ENCODE assay signal across 8 cellular contexts in the genomic region with DNA sequence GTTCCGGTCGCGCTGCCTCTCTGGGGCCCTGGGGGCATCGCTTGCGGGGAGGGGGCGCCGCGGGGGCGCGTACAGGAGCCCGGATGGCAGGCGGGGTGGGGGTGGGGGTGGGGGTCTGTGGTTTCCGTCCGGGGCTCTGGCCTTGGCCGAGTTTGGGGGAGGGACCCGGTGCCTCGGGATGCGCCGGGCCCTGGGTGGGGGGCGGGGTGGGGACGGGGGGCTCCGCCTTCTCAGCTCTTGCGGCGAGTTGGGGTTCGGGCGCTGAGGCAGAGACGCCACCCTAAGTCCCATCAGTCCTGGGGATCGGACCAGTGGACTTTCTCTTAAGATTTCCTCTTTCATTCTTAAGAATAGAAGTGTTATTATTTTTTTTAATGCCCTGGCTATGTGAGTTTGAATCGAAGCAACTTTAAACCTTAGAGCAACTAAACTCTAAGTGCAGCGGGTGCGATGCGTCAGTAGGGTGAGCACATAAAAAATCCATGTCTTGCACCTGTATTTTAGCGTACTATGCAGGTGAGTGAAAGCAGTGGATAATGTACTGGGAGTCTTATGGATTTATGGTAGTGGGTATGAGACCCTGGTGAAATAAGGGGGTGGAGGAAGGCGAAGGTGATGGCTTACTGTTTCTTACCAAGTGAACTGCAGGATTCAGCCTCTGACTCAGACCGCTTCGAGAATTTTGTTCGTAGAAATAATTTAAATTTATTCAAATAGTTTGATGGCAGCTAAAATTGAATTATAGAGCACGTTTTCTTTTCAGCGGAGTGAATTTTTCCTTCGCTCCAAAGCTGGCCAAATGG. TPM values are rescaled to one million over a fixed set of nuclear protein-coding genes. Genes with fewer than 3 reads are reported as not detected.
DNase-seq lines count a peak whose midpoint lies in the region; ATAC-seq and TF ChIP-seq lines count a peak whose summit lies in the region.

No MANE protein-coding gene starts in this region.

- POLR2A ChIA-PET in CD8-positive, alpha-beta T cell (lab: Charles Lee), result interaction anchor here (0.7 to 4.2 kb wide), 14 partner anchors 8 to 1015 kb away, joined by 3 to 60 read pairs (median 5); partner anchors contain the start of gene RPL14

- H3K4me1 ChIP-seq in CD8-positive, alpha-beta T cell (ENCODE audit: insufficient read depth, low read length), result peaks cover 49% of the 10 kb centered on the region
- peaks cover 42% of the 10 kb centered on the region for H3K4me1 ChIP-seq in upper lobe of right lung

- peak overlapping the region; percentile 96 for H3K4me3 Mint-ChIP-seq in CD8-positive, alpha-beta T cell
- peak overlapping the region; percentile 86 for H3K4me3 Mint-ChIP-seq in activated T-helper 17 cell treated with anti-CD3 and anti-CD28 coated beads, Interleukin-2, amount 50 U/mL, for 72 hours
- peak overlapping the region; percentile 98 for H3K4me3 Mint-ChIP-seq in natural killer cell treated with Interleukin-12 subunit alpha and Interleukin-12 subunit beta and Interleukin-15 and Interleukin-18, amount 100 ng/mL, for 72 hours

- H3K4me3 ChIP-seq in CD8-positive, alpha-beta T cell (ENCODE audit: low read depth, low read length), result peak overlapping the region; percentile 95
- H3K4me3 ChIP-seq in upper lobe of right lung, result peak overlapping the region; percentile 78

- H3K9me3 ChIP-seq in CD8-positive, alpha-beta T cell (ENCODE audit: low read length), result no peaks in the 10 kb centered on the region
- no peaks in the 10 kb centered on the region for H3K9me3 ChIP-seq in upper lobe of right lung

- H3K4me1 Mint-ChIP-seq in CD8-positive, alpha-beta T cell (ENCODE audit: low read depth), result peaks cover 46% of the 10 kb centered on the region
- peaks cover 27% of the 10 kb centered on the region for H3K4me1 Mint-ChIP-seq in activated T-helper 17 cell treated with anti-CD3 and anti-CD28 coated beads, Interleukin-2, amount 50 U/mL, for 72 hours
- H3K4me1 Mint-ChIP-seq in natural killer cell treated with Interleukin-12 subunit alpha and Interleukin-12 subunit beta and Interleukin-15 and Interleukin-18, amount 100 ng/mL, for 72 hours (ENCODE audit: low read depth in 2 of 2), result peaks cover 37 to 50% of the 10 kb centered on the region in 2 donors

- no peaks in the 10 kb centered on the region for H3K27me3 Mint-ChIP-seq in CD8-positive, alpha-beta T cell (ENCODE audit: low read depth)
- H3K27me3 Mint-ChIP-seq in activated T-helper 17 cell treated with anti-CD3 and anti-CD28 coated beads, Interleukin-2, amount 50 U/mL, for 72 hours, result no peaks in the 10 kb centered on the region
- peaks cover 0 to 6% of the 10 kb centered on the region in 2 donors for H3K27me3 Mint-ChIP-seq in natural killer cell treated with Interleukin-12 subunit alpha and Interleukin-12 subunit beta and Interleukin-15 and Interleukin-18, amount 100 ng/mL, for 72 hours

- H3K27me3 ChIP-seq in CD8-positive, alpha-beta T cell (ENCODE audit: insufficient read depth, low read length), result no peaks in the 10 kb centered on the region
- H3K27me3 ChIP-seq in upper lobe of right lung, result no peaks in the 10 kb centered on the region

- H3K36me3 Mint-ChIP-seq in CD8-positive, alpha-beta T cell, result peaks cover 7% of the 10 kb centered on the region
- H3K36me3 Mint-ChIP-seq in activated T-helper 17 cell treated with anti-CD3 and anti-CD28 coated beads, Interleukin-2, amount 50 U/mL, for 72 hours (ENCODE audit: low read depth), result peaks cover 56% of the 10 kb centered on the region
- peaks cover 5% of the 10 kb centered on the region for H3K36me3 Mint-ChIP-seq in natural killer cell treated with Interleukin-12 subunit alpha and Interleukin-12 subunit beta and Interleukin-15 and Interleukin-18, amount 100 ng/mL, for 72 hours

- DNase-seq in CD8-positive, alpha-beta T cell, result peak in 6 of 7 experiments; percentile 16 to 52 (median 32)
- peak; percentile 15 for DNase-seq in NCI-H146 treated with DMSO at 0.1 percent for 48 hours (lab: John Stamatoyannopoulos, UW; ENCODE audit: unreplicated experiment)
- peak; percentile 26 for DNase-seq in fibroblast of peridontal ligament (ENCODE audit: extremely low read depth)
- DNase-seq in natural killer cell treated with Interleukin-12 subunit alpha and Interleukin-12 subunit beta and Interleukin-15 and Interleukin-18, amount 100 ng/mL, for 72 hours (ENCODE audit: low spot score), result no peak
- DNase-seq in upper lobe of right lung, result peak; percentile 73

- no peak for TF ChIP-seq CTCF in CD8-positive, alpha-beta T cell (IDR thresholded peaks at IDR 0.05)
- TF ChIP-seq CTCF in upper lobe of right lung (IDR thresholded peaks at IDR 0.05), result no peak

- intact Hi-C loops in CD8-positive, alpha-beta T cell (cut with DNase I, micrococcal nuclease), result loop anchor here (1.0 to 5.0 kb wide), 16 partner anchors 11 to 1302 kb away; partner anchors contain the start of genes RPL14 (in 2 of the 2), ULK4 (in 2 of the 2), EIF1B (in 1 of the 2) and VIPR1 (in 1 of the 2)
- intact Hi-C loops in upper lobe of right lung (cut with DNase I), result loop anchor here (10.0 kb wide), 1 partner anchor 615 kb away; no protein-coding TSS in a partner anchor

- CTCF ChIA-PET in CD8-positive, alpha-beta T cell (lab: Charles Lee), result interaction anchor here (0.8 to 1.7 kb wide), 2 partner anchors 83 to 226 kb away, joined by 3 to 6 read pairs; no protein-coding TSS in a partner anchor

- H3K9me3 Mint-ChIP-seq in CD8-positive, alpha-beta T cell, result no peaks in the 10 kb centered on the region
- H3K9me3 Mint-ChIP-seq in activated T-helper 17 cell treated with anti-CD3 and anti-CD28 coated beads, Interleukin-2, amount 50 U/mL, for 72 hours, result no peaks in the 10 kb centered on the region
- H3K9me3 Mint-ChIP-seq in natural killer cell treated with Interleukin-12 subunit alpha and Interleukin-12 subunit beta and Interleukin-15 and Interleukin-18, amount 100 ng/mL, for 72 hours, result no peaks in the 10 kb centered on the region

- H3K27ac Mint-ChIP-seq in CD8-positive, alpha-beta T cell, result peak overlapping the region; percentile 91
- peak overlapping the region; percentile 88 for H3K27ac Mint-ChIP-seq in activated T-helper 17 cell treated with anti-CD3 and anti-CD28 coated beads, Interleukin-2, amount 50 U/mL, for 72 hours
- peak overlapping the region; percentile 89 to 93 for H3K27ac Mint-ChIP-seq in natural killer cell treated with Interleukin-12 subunit alpha and Interleukin-12 subunit beta and Interleukin-15 and Interleukin-18, amount 100 ng/mL, for 72 hours

- ATAC-seq in CD8-positive, alpha-beta T cell, result peak; percentile 21
- ATAC-seq in GM21825 (IDR thresholded peaks at IDR 0.05; ENCODE audit: unreplicated experiment) (peak; percentile 8), upper lobe of right lung (peak; percentile 3), GM18858 (IDR thresholded peaks at IDR 0.05; ENCODE audit: unreplicated experiment) (no peak)
- ATAC-seq in activated T-helper 17 cell treated with anti-CD3 and anti-CD28 coated beads, Interleukin-2, amount 50 U/mL, for 72 hours (replicated peaks), result peak; percentile 18
- peak; percentile 15 to 31 for ATAC-seq in natural killer cell treated with Interleukin-12 subunit alpha and Interleukin-12 subunit beta and Interleukin-15 and Interleukin-18, amount 100 ng/mL, for 72 hours

- no peaks in the 10 kb centered on the region for H3K36me3 ChIP-seq in CD8-positive, alpha-beta T cell (ENCODE audit: insufficient read depth, low read length)
- H3K36me3 ChIP-seq in upper lobe of right lung, result no peaks in the 10 kb centered on the region

- H3K27ac ChIP-seq in CD8-positive, alpha-beta T cell (ENCODE audit: low read depth, low read length), result peak overlapping the region; percentile 88
- peak overlapping the region; percentile 97 for H3K27ac ChIP-seq in upper lobe of right lung

RNA-seq across cellular contexts. Expression of gene CTNNB1, which starts 0.8 kb away (rescaled TPM):
- total RNA-seq in CD8-positive, alpha-beta T cell, result 100 to 1,000 TPM; 206 to 225 TPM
- total RNA-seq in activated T-helper 17 cell treated with anti-CD3 and anti-CD28 coated beads, Interleukin-2, amount 50 U/mL, for 72 hours, result 100 to 1,000 TPM; 109 to 150 TPM
- 100 to 1,000 TPM; 140 to 155 TPM for total RNA-seq in natural killer cell treated with Interleukin-12 subunit alpha and Interleukin-12 subunit beta and Interleukin-15 and Interleukin-18, amount 100 ng/mL, for 72 hours
- 305 TPM for total RNA-seq in upper lobe of right lung
